ENCODE assay signal across 10 cellular contexts in the genomic region with DNA sequence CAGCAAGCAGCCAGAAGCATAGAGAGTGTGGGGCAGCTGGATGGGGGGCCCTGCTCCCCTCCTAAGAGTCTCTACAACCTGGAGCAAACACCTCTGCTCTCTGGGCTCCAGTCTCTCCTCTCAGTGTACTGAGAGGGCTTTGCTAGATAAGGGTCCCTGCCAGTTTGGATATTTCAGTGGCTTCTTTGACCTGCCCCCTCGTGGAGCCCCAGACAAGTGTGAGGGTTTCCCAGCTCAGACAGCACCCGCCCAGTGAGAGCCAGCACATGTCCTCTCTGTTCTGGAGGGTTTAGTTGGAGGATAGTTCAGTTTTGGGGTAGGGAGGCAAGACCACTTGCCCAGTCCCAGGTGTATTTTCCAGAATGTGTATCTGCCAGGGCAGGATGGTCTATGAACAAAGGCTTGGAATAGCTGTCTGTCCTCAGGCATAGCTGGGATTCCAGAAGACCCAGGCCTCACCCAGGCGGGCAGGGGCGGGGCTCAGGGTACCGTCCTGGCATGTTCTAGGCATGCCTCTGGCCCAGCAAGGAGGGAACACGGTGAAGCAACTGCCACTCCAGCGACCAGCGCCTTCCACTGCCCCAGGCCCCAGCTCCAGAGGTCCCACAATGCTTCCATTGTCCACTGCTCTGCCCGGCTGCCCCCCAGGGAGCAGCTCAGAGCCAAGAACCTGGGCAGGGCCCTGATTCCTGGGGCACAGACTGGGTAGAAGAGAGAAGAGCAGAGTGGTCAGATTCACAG. TPM values are rescaled to one million over a fixed set of nuclear protein-coding genes. Genes with fewer than 3 reads are reported as not detected.
A peak's percentile ranks its signal among the peaks of the same experiment; 100 is the strongest.
DNase-seq lines count a peak whose midpoint lies in the region; ATAC-seq and TF ChIP-seq lines count a peak whose summit lies in the region.
"Had no signal": no experiment of that assay in that cellular context is flagged by ENCODE, and none has a peak within 500 bp of the region (broad histone marks: within the 10 kb centered on the region; RNA-seq: fewer than 3 reads in every experiment).

No MANE protein-coding gene starts in this region.

- CTCF ChIA-PET in SK-N-SH (lab: Yijun Ruan, JAX), result interaction anchor here (1.5 to 2.0 kb wide), 4 partner anchors 12 to 76 kb away, joined by 3 to 8 read pairs (median 6); a partner anchor contains a TSS

- H3K27ac ChIP-seq in cingulate gyrus (ENCODE audit: low read depth, low read length) (peak overlapping the region; percentile 80), upper lobe of right lung (peak overlapping the region; percentile 8), SK-N-SH (ENCODE audit: low read depth in 2 of 2, low read length in 1 of 2) (peak overlapping the region in 1 of 2 experiments; percentile 12; a peak in 1 of 4 replicates)

- H3K27me3 ChIP-seq in upper lobe of right lung, result no peaks in the 10 kb centered on the region
- H3K27me3 ChIP-seq in SK-N-SH (ENCODE audit: insufficient read depth), result no peaks in the 10 kb centered on the region
- H3K27me3 ChIP-seq: heart left ventricle had no signal

- POLR2A ChIA-PET in SK-N-SH (lab: Yijun Ruan, JAX), result interaction anchor here (0.6 kb wide), 1 partner anchor 51 kb away, joined by 3 read pairs; no protein-coding TSS in a partner anchor

- H2AFZ ChIP-seq in SK-N-SH (ENCODE audit: low read depth), result no peak overlapping the region

- no peak for TF ChIP-seq RAD21 in SK-N-SH (IDR thresholded peaks at IDR 0.05; ENCODE audit: low read length)

- 88% methylated on average over 4 of the region's 9 CpGs for WGBS in SK-N-SH (ENCODE audit: low lambda C conversion rate)

- intact Hi-C loops in upper lobe of right lung (cut with DNase I), result no loop called here

- H3K36me3 ChIP-seq in upper lobe of right lung (no peaks in the 10 kb centered on the region), SK-N-SH (replicated peaks in 1 of 2; ENCODE audit: control insufficient read depth in 1 of 2, insufficient read depth in 2 of 2, low read length in 1 of 2) (no peaks in the 10 kb centered on the region)
- H3K36me3 ChIP-seq: heart left ventricle had no signal

- H3K9me2 ChIP-seq in SK-N-SH, result no peaks in the 10 kb centered on the region

- H3F3A ChIP-seq in SK-N-SH (replicated peaks; ENCODE audit: insufficient read depth), result peaks cover 8% of the 10 kb centered on the region

- TF ChIP-seq CTCF in upper lobe of right lung (IDR thresholded peaks at IDR 0.05) (no peak), SK-N-SH (IDR thresholded peaks at IDR 0.05) (no peak)

- no peak overlapping the region for H3K4me3 ChIP-seq in upper lobe of right lung
- H3K4me3 ChIP-seq in SK-N-SH (ENCODE audit: low read depth in 2 of 2, low read length in 1 of 2), result no peak overlapping the region
- H3K4me3 ChIP-seq: heart left ventricle had no signal

- DNase-seq in activated naive CD8-positive, alpha-beta T cell treated with anti-CD3 and anti-CD28 coated beads, Interleukin-2, amount 50 U/mL, for 24 hours, result no peak
- DNase-seq in midbrain (lab: John Stamatoyannopoulos, UW), result peak; percentile 77
- peak; percentile 81 for DNase-seq in upper lobe of right lung
- DNase-seq in stimulated activated CD8-positive, alpha-beta memory T cell treated with anti-CD3 and anti-CD28 coated beads, Interleukin-4, amount 100 ng/mL, for 48 hours, result no peak
- DNase-seq in SK-N-SH, result no peak
- no peak for DNase-seq in NCI-H2171 treated with DMSO at 0.1 percent for 48 hours (lab: John Stamatoyannopoulos, UW)
- DNase-seq: activated gamma-delta T cell treated with Interleukin-2 at 50 U/mL for 16 hours, heart left ventricle had no signal

- no peaks in the 10 kb centered on the region for H4K20me1 ChIP-seq in SK-N-SH (ENCODE audit: insufficient read depth)

- no peaks in the 10 kb centered on the region for H3K36me3 Mint-ChIP-seq in activated naive CD8-positive, alpha-beta T cell
- H3K36me3 Mint-ChIP-seq in activated naive CD8-positive, alpha-beta T cell treated with anti-CD3 and anti-CD28 coated beads, Interleukin-2, amount 50 U/mL, for 24 hours (ENCODE audit: low read depth), result no peaks in the 10 kb centered on the region

- peaks cover 22% of the 10 kb centered on the region for H3K4me1 Mint-ChIP-seq in activated naive CD8-positive, alpha-beta T cell (ENCODE audit: low read depth)
- peaks cover 20% of the 10 kb centered on the region for H3K4me1 Mint-ChIP-seq in activated naive CD8-positive, alpha-beta T cell treated with anti-CD3 and anti-CD28 coated beads, Interleukin-2, amount 50 U/mL, for 24 hours

- no peak overlapping the region for H3K4me2 ChIP-seq in SK-N-SH

- TF ChIP-seq EP300 in SK-N-SH (IDR thresholded peaks at IDR 0.05; ENCODE audit: borderline replicate concordance in 1 of 2, low read depth in 1 of 2, low read length in 1 of 2), result no peak

- no peak for ATAC-seq in activated naive CD8-positive, alpha-beta T cell treated with anti-CD3 and anti-CD28 coated beads, Interleukin-2, amount 50 U/mL, for 24 hours
- peak; percentile 75 for ATAC-seq in upper lobe of right lung
- ATAC-seq: heart left ventricle had no signal

- no peaks in the 10 kb centered on the region for H3K9me3 Mint-ChIP-seq in activated naive CD8-positive, alpha-beta T cell (ENCODE audit: low read depth)
- H3K9me3 Mint-ChIP-seq in activated naive CD8-positive, alpha-beta T cell treated with anti-CD3 and anti-CD28 coated beads, Interleukin-2, amount 50 U/mL, for 24 hours, result no peaks in the 10 kb centered on the region

- no peak overlapping the region for H3K4me3 Mint-ChIP-seq in activated naive CD8-positive, alpha-beta T cell
- H3K4me3 Mint-ChIP-seq in activated naive CD8-positive, alpha-beta T cell treated with anti-CD3 and anti-CD28 coated beads, Interleukin-2, amount 50 U/mL, for 24 hours, result no peak overlapping the region

- H3K27ac Mint-ChIP-seq in activated naive CD8-positive, alpha-beta T cell, result peak overlapping the region; percentile 16
- H3K27ac Mint-ChIP-seq in activated naive CD8-positive, alpha-beta T cell treated with anti-CD3 and anti-CD28 coated beads, Interleukin-2, amount 50 U/mL, for 24 hours, result no peak overlapping the region

- H3K27me3 Mint-ChIP-seq in activated naive CD8-positive, alpha-beta T cell, result no peaks in the 10 kb centered on the region
- no peaks in the 10 kb centered on the region for H3K27me3 Mint-ChIP-seq in activated naive CD8-positive, alpha-beta T cell treated with anti-CD3 and anti-CD28 coated beads, Interleukin-2, amount 50 U/mL, for 24 hours

- H3K4me1 ChIP-seq in upper lobe of right lung (peaks cover 27% of the 10 kb centered on the region), SK-N-SH (ENCODE audit: control insufficient read depth in 1 of 2, insufficient read depth in 2 of 2, low read depth in 1 of 2, low read length in 1 of 2) (peaks cover 2 to 12% of the 10 kb centered on the region in 2 experiments; a peak in 2 of 4 replicates)

- H3K9me3 ChIP-seq in upper lobe of right lung (no peaks in the 10 kb centered on the region), SK-N-SH (no peaks in the 10 kb centered on the region)
- H3K9me3 ChIP-seq: heart left ventricle had no signal

- H3K9ac ChIP-seq in SK-N-SH, result no peak overlapping the region

- H3K79me2 ChIP-seq in SK-N-SH (ENCODE audit: insufficient read depth), result no peaks in the 10 kb centered on the region

TF ChIP-seq in SK-N-SH, 30 proteins besides CTCF, POLR2A, EP300 and RAD21:
- TF ChIP-seq, protein P1, sequence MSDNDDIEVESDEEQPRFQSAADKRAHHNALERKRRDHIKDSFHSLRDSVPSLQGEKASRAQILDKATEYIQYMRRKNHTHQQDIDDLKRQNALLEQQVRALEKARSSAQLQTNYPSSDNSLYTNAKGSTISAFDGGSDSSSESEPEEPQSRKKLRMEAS (IDR thresholded peaks at IDR 0.05; ENCODE audit: low read depth), result no peak
- TF ChIP-seq FOXM1 (IDR thresholded peaks at IDR 0.05; ENCODE audit: low read depth) (no peak), FOXJ3 (CRISPR knock-in tag; IDR thresholded peaks at IDR 0.05) (no peak), TCF12 (IDR thresholded peaks at IDR 0.05) (no peak), EZH2phosphoT487 (IDR thresholded peaks at IDR 0.05; ENCODE audit: borderline replicate concordance, low read depth) (no peak), MXI1 (IDR thresholded peaks at IDR 0.05; ENCODE audit: low read depth, low read length) (no peak), MEF2A (IDR thresholded peaks at IDR 0.05; ENCODE audit: borderline replicate concordance, low read depth) (no peak), JUND (IDR thresholded peaks at IDR 0.05) (no peak)
- TF ChIP-seq, protein P2, sequence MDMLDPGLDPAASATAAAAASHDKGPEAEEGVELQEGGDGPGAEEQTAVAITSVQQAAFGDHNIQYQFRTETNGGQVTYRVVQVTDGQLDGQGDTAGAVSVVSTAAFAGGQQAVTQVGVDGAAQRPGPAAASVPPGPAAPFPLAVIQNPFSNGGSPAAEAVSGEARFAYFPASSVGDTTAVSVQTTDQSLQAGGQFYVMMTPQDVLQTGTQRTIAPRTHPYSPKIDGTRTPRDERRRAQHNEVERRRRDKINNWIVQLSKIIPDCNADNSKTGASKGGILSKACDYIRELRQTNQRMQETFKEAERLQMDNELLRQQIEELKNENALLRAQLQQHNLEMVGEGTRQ (IDR thresholded peaks at IDR 0.05; ENCODE audit: borderline replicate concordance, low read depth, low read length), result no peak

RNA-seq across cellular contexts. Expression of a gene that starts 7.5 kb away (rescaled TPM):
- 37.4 TPM for total RNA-seq in upper lobe of right lung
- polyA plus RNA-seq in SK-N-SH (2012; rRNA removed), result 12.9 and 15.2 TPM in 2 replicates
- polyA plus RNA-seq in SK-N-SH (2012; cell fraction: cytosol; rRNA removed), result 6.2 and 12.1 TPM in 2 replicates
- 26.6 and 28.9 TPM in 2 replicates for polyA plus RNA-seq in SK-N-SH (2012; cell fraction: nucleus; rRNA removed)

RNA-seq across cellular contexts. Expression of a gene that starts 49.4 kb away (rescaled TPM):
- total RNA-seq in upper lobe of right lung, result 369 TPM
- polyA plus RNA-seq in SK-N-SH (2012; rRNA removed), result 478 and 642 TPM in 2 replicates
- polyA plus RNA-seq in SK-N-SH (2012; cell fraction: cytosol; rRNA removed), result 510 and 587 TPM in 2 replicates
- polyA plus RNA-seq in SK-N-SH (2012; cell fraction: nucleus; rRNA removed), result 152 and 266 TPM in 2 replicates

RNA-seq across cellular contexts. Expression of a gene that starts 54.5 kb away (rescaled TPM):
- total RNA-seq in upper lobe of right lung, result 18.2 TPM
- 27.5 and 27.6 TPM in 2 replicates for polyA plus RNA-seq in SK-N-SH (2012; rRNA removed)
- 15.9 and 21.5 TPM in 2 replicates for polyA plus RNA-seq in SK-N-SH (2012; cell fraction: cytosol; rRNA removed)
- polyA plus RNA-seq in SK-N-SH (2012; cell fraction: nucleus; rRNA removed), result 57.6 and 61.4 TPM in 2 replicates

RNA-seq across cellular contexts. Expression of a gene that starts 54.8 kb away (rescaled TPM):
- not detected for total RNA-seq in upper lobe of right lung
- 0.33 and 0.45 TPM in 2 replicates for polyA plus RNA-seq in SK-N-SH (2012; rRNA removed)
- polyA plus RNA-seq in SK-N-SH (2012; cell fraction: cytosol; rRNA removed), result 0.26 and 0.33 TPM in 2 replicates
- 0.38 and 0.50 TPM in 2 replicates for polyA plus RNA-seq in SK-N-SH (2012; cell fraction: nucleus; rRNA removed)

RNA-seq across cellular contexts. Expression of a gene that starts 54.9 kb away (rescaled TPM):
- total RNA-seq in upper lobe of right lung, result 49.0 TPM
- polyA plus RNA-seq in SK-N-SH (2012; rRNA removed), result 146 and 255 TPM in 2 replicates
- 167 and 182 TPM in 2 replicates for polyA plus RNA-seq in SK-N-SH (2012; cell fraction: cytosol; rRNA removed)
- polyA plus RNA-seq in SK-N-SH (2012; cell fraction: nucleus; rRNA removed), result 64.9 and 117 TPM in 2 replicates

Comparison
In these comparisons a context has a peak if more than half of its experiments do, and no peak if none do; other contexts are left out.
1. DNase-seq: peak in midbrain (single experiment) and upper lobe of right lung (single experiment); none in activated naive CD8-positive, alpha-beta T cell treated with anti-CD3 and anti-CD28 coated beads, Interleukin-2, amount 50 U/mL, for 24 hours (single experiment), stimulated activated CD8-positive, alpha-beta memory T cell treated with anti-CD3 and anti-CD28 coated beads, Interleukin-4, amount 100 ng/mL, for 48 hours (single experiment), SK-N-SH (single experiment) and NCI-H2171 treated with DMSO at 0.1 percent for 48 hours (single experiment).